In genomic region chr6:166904101-166904746, GRCh38 we compare ENCODE assay signal across 8 cellular contexts. TPM values are rescaled to one million over a fixed set of nuclear protein-coding genes. Genes with fewer than 3 reads are reported as not detected.
DNase-seq lines count a peak whose midpoint lies in the region; ATAC-seq and TF ChIP-seq lines count a peak whose summit lies in the region.

No MANE protein-coding gene starts in this region.

- peaks cover 18% of the 10 kb centered on the region for H3K27me3 ChIP-seq in A673 (replicated peaks; ENCODE audit: insufficient read depth, low read depth, low read length, poor library complexity)
- no peaks in the 10 kb centered on the region for H3K27me3 ChIP-seq in uterus

- CTCF ChIA-PET in A673 (lab: Charles Lee): no interaction called here
- CTCF ChIA-PET in activated B cell treated with CpG ODN at 0.5 μM for 24 hours (lab: Charles Lee): no interaction called here

- peaks cover 44% of the 10 kb centered on the region for H3K4me1 Mint-ChIP-seq in activated B cell treated with CpG ODN at 0.5 μM for 24 hours

- POLR2A ChIA-PET in A673 (lab: Charles Lee; ENCODE audit: low non-redundant PET): no interaction called here
- POLR2A ChIA-PET in activated B cell treated with CpG ODN at 0.5 μM for 24 hours (lab: Charles Lee): no interaction called here

- BruUV-seq in A673 (replicated peaks; lab: Mats Ljungman, UMichigan): no TSS peak

- H3K36me3 ChIP-seq in A673 (ENCODE audit: insufficient read depth, low read length, poor library complexity, severe bottlenecking) (no peaks in the 10 kb centered on the region), uterus (no peaks in the 10 kb centered on the region)

- TF ChIP-seq CTCF in A673 (conservative IDR thresholded peaks at IDR 0.05; ENCODE audit: low read depth, low read length) (no peak), activated B cell treated with CpG ODN at 0.5 μM for 24 hours (IDR thresholded peaks at IDR 0.05) (no peak), uterus (IDR thresholded peaks at IDR 0.05) (no peak)

- H3K4me3 Mint-ChIP-seq in activated B cell treated with CpG ODN at 0.5 μM for 24 hours: peak overlapping the region; percentile 7

- peaks cover 5% of the 10 kb centered on the region for H3K36me3 Mint-ChIP-seq in activated B cell treated with CpG ODN at 0.5 μM for 24 hours (ENCODE audit: low read depth)

- H3K4me3 ChIP-seq in A673 (ENCODE audit: low read depth, low read length, poor library complexity, severe bottlenecking): no peak overlapping the region
- no peak overlapping the region for H3K4me3 ChIP-seq in uterus

- H3K27me3 Mint-ChIP-seq in activated B cell treated with CpG ODN at 0.5 μM for 24 hours: no peaks in the 10 kb centered on the region

- DNase-seq in A673 (ENCODE audit: low spot score) (peak; percentile 27), activated B cell treated with CpG ODN at 0.5 μM for 24 hours (no peak), iPS-NIHi11 (ENCODE audit: low spot score) (peak; percentile 44), OCI-M1 (lab: John Stamatoyannopoulos, UW) (no peak), NCI-H226 (no peak), uterus (no peak)

- intact Hi-C loops in A673 (cut with micrococcal nuclease; ENCODE audit: unreplicated experiment) (no loop called here), activated B cell treated with CpG ODN at 0.5 μM for 24 hours (cut with micrococcal nuclease) (no loop called here), uterus (cut with DNase I; ENCODE audit: low total_unique reads) (no loop called here)

- no peak overlapping the region for H3K27ac Mint-ChIP-seq in activated B cell treated with CpG ODN at 0.5 μM for 24 hours

- no peak for TF ChIP-seq POLR2A in uterus (IDR thresholded peaks at IDR 0.05)

- H3K27ac ChIP-seq in A673 (ENCODE audit: low read depth, low read length, poor library complexity, severe bottlenecking): no peak overlapping the region
- H3K27ac ChIP-seq in uterus: no peak overlapping the region

- peaks cover 7% of the 10 kb centered on the region for H3K9me3 Mint-ChIP-seq in activated B cell treated with CpG ODN at 0.5 μM for 24 hours

- ATAC-seq in HG02885 (IDR thresholded peaks at IDR 0.05; ENCODE audit: poor library complexity, unreplicated experiment) (peak; percentile 49), activated B cell treated with CpG ODN at 0.5 μM for 24 hours (ENCODE audit: low read depth) (peak; percentile 51), GM21390 (IDR thresholded peaks at IDR 0.05; ENCODE audit: unreplicated experiment) (no peak)

- H3K4me1 ChIP-seq in A673 (ENCODE audit: insufficient read depth, low read length, poor library complexity, severe bottlenecking) (no peaks in the 10 kb centered on the region), uterus (no peaks in the 10 kb centered on the region)

- H3K9me3 ChIP-seq in A673 (ENCODE audit: low read depth, low read length, poor library complexity, severe bottlenecking) (no peaks in the 10 kb centered on the region), uterus (no peaks in the 10 kb centered on the region)

RNA-seq across cellular contexts. Expression of gene RNASET2, which starts 52.1 kb away (rescaled TPM):
- total RNA-seq in A673 (2021) (5.7 and 11.9 TPM in 2 replicates), activated B cell treated with CpG ODN at 0.5 μM for 24 hours (118 and 135 TPM in 2 replicates), uterus (100 to 1,000 TPM in 1 of 4 donors, 10 to 100 TPM in 3; 22.0 to 184 (median 30.3) TPM)

Comparison
In these comparisons a context has a peak if more than half of its experiments do, and no peak if none do; other contexts are left out.
1. DNase-seq: peak in A673 (single experiment) and iPS-NIHi11 (single experiment); none in activated B cell treated with CpG ODN at 0.5 μM for 24 hours (single experiment), OCI-M1 (single experiment), NCI-H226 (single experiment) and uterus (0 of 2).